ENCODE assay signal across 21 cellular contexts in genomic region chrX:114797494-114797893, GRCh38.
"Had no signal": no experiment of that assay in that cellular context is flagged by ENCODE, and none has a peak within 500 bp of the region (broad histone marks: within the 10 kb centered on the region; RNA-seq: fewer than 3 reads in every experiment).

No MANE protein-coding gene starts in this region.

- H2AFZ ChIP-seq: parathyroid adenoma had no signal

- H3K4me3 ChIP-seq: esophagus muscularis mucosa, gastroesophageal sphincter, prostate gland, sigmoid colon, skin epidermis, testis, tibial nerve, upper lobe of right lung, vagina had no signal

- H3K36me3 ChIP-seq: esophagus muscularis mucosa, gastroesophageal sphincter, prostate gland, sigmoid colon, tibial nerve, upper lobe of right lung, vagina had no signal

- ATAC-seq: effector memory CD8-positive, alpha-beta T cell; gastroesophageal sphincter; naive thymus-derived CD4-positive, alpha-beta T cell; stimulated activated naive B cell treated with anti-CD40 and anti-IgM and Interleukin-4, amounts not matched to agents 10 μg/mL and 1 μg/mL and 100 μg/mL, for 72 hours; stimulated activated naive CD8-positive, alpha-beta T cell treated with anti-CD3 and anti-CD28 coated beads, Interleukin-15, amount 100 ng/mL, for 72 hours; upper lobe of right lung had no signal

- H3K9me3 ChIP-seq: esophagus muscularis mucosa, gastroesophageal sphincter, prostate gland, sigmoid colon, testis, tibial nerve, upper lobe of right lung, vagina had no signal

- H3K9ac ChIP-seq: parathyroid adenoma had no signal

- H3K27ac ChIP-seq: epithelial cell of prostate, esophagus muscularis mucosa, gastroesophageal sphincter, parathyroid adenoma, prostate gland, sigmoid colon, skin epidermis, testis, tibial nerve, upper lobe of right lung, vagina had no signal

- H3K4me1 ChIP-seq: esophagus muscularis mucosa, gastroesophageal sphincter, parathyroid adenoma, prostate gland, sigmoid colon, testis, tibial nerve, upper lobe of right lung, vagina had no signal

- DNase-seq: effector memory CD8-positive, alpha-beta T cell; glutamatergic neuron; immature natural killer cell; naive thymus-derived CD4-positive, alpha-beta T cell; nephron progenitor cell; retina; sigmoid colon; stimulated activated CD4-positive, alpha-beta T cell treated with anti-CD3 and anti-CD28 coated beads, Interleukin-2, amount 100 ng/mL, for 24 hours; stimulated activated CD4-positive, alpha-beta T cell treated with anti-CD3 and anti-CD28 coated beads, Interleukin-4, amount 100 ng/mL, for 4 hours; stimulated activated naive B cell treated with anti-CD40 and anti-IgM and Interleukin-4, amounts not matched to agents 10 μg/mL and 1 μg/mL and 100 μg/mL, for 72 hours; stimulated activated naive CD8-positive, alpha-beta T cell treated with anti-CD3 and anti-CD28 coated beads, Interleukin-15, amount 100 ng/mL, for 72 hours; testis; upper lobe of right lung had no signal

- H3K79me2 ChIP-seq: parathyroid adenoma had no signal

- H3K27me3 ChIP-seq: esophagus muscularis mucosa, gastroesophageal sphincter, sigmoid colon, testis, tibial nerve, upper lobe of right lung, vagina had no signal
